In genomic region chr2:219726916-219727315, GRCh38 we compare ENCODE assay signal across 13 cellular contexts.
DNase-seq lines count a peak whose midpoint lies in the region; TF ChIP-seq lines count a peak whose summit lies in the region.
"Had no signal": no experiment of that assay in that cellular context is flagged by ENCODE, and none has a peak within 500 bp of the region (broad histone marks: within the 10 kb centered on the region; RNA-seq: fewer than 3 reads in every experiment).

No MANE protein-coding gene starts in this region.

- H3K9me3 Mint-ChIP-seq in neural progenitor cell (peaks cover 2% of the 10 kb centered on the region), mesothelial cell of epicardium (no peaks in the 10 kb centered on the region)

- H3K9ac ChIP-seq in OCI-LY3 (ENCODE audit: low read length) (no peak overlapping the region), neural progenitor cell (no peak overlapping the region)

- TF ChIP-seq CTCF in OCI-LY3 (IDR thresholded peaks at IDR 0.05; ENCODE audit: low read depth, low read length), result 0 out of 2 replicates have a peak, but pooled peaks have one; percentile 13
- TF ChIP-seq CTCF in epithelial cell of proximal tubule (conservative IDR thresholded peaks at IDR 0.05; ENCODE audit: low read depth, low read length), result peak; percentile 5
- TF ChIP-seq CTCF in neural progenitor cell (IDR thresholded peaks at IDR 0.05), result peak; percentile 51
- no peak for TF ChIP-seq CTCF in mesothelial cell of epicardium (IDR thresholded peaks at IDR 0.05; ENCODE audit: unreplicated experiment)

- H3K4me2 ChIP-seq in OCI-LY3 (ENCODE audit: low read length) (no peak overlapping the region), neural progenitor cell (no peak overlapping the region)

- H3K4me3 ChIP-seq in OCI-LY3 (ENCODE audit: low read length) (no peak overlapping the region), epithelial cell of proximal tubule (ENCODE audit: low read depth, low read length) (no peak overlapping the region), neural progenitor cell (no peak overlapping the region)
- H3K4me3 ChIP-seq: thoracic aorta had no signal

- no peaks in the 10 kb centered on the region for H3K27me3 ChIP-seq in OCI-LY3 (ENCODE audit: low read depth, low read length)
- H3K27me3 ChIP-seq in neural progenitor cell, result no peaks in the 10 kb centered on the region

- DNase-seq in DMS53 (lab: John Stamatoyannopoulos, UW) (peak; percentile 4), DMS53 treated with DMSO at 0.1 percent for 48 hours (lab: John Stamatoyannopoulos, UW; ENCODE audit: unreplicated experiment) (no peak), epithelial cell of proximal tubule (ENCODE audit: low read depth) (no peak), neural progenitor cell (ENCODE audit: low spot score) (peak; percentile 42), mesothelial cell of epicardium (ENCODE audit: low spot score in 2 of 2, unreplicated experiment in 2 of 2) (no peak), substantia nigra (lab: John Stamatoyannopoulos, UW) (no peak)
- no peak for DNase-seq in activated naive CD4-positive, alpha-beta T cell treated with anti-CD3 and anti-CD28 coated beads, Interleukin-2, amount 50 U/mL, for 16 hours
- DNase-seq: 8988T, NCI-H524 treated with DMSO at 0.1 percent for 48 hours had no signal

- H4K20me1 ChIP-seq in OCI-LY3 (ENCODE audit: insufficient read depth, low read length) (no peaks in the 10 kb centered on the region), neural progenitor cell (ENCODE audit: low read depth) (no peaks in the 10 kb centered on the region)

- H3K4me1 ChIP-seq in OCI-LY3 (ENCODE audit: low read length) (no peaks in the 10 kb centered on the region), neural progenitor cell (peaks cover 5% of the 10 kb centered on the region)

- H3K27me3 Mint-ChIP-seq in neural progenitor cell (ENCODE audit: insufficient read depth, low read depth) (peaks cover 2% of the 10 kb centered on the region), mesothelial cell of epicardium (ENCODE audit: low read depth) (peaks cover 4% of the 10 kb centered on the region)

- H3K36me3 Mint-ChIP-seq in neural progenitor cell, result no peaks in the 10 kb centered on the region
- H3K36me3 Mint-ChIP-seq in mesothelial cell of epicardium, result no peaks in the 10 kb centered on the region
- H3K36me3 Mint-ChIP-seq: activated naive CD8-positive, alpha-beta T cell had no signal

- H3K4me1 Mint-ChIP-seq in neural progenitor cell, result peaks cover 8% of the 10 kb centered on the region
- peaks cover 25% of the 10 kb centered on the region for H3K4me1 Mint-ChIP-seq in mesothelial cell of epicardium

- H2AFZ ChIP-seq in OCI-LY3 (ENCODE audit: low read depth, low read length) (no peak overlapping the region), neural progenitor cell (replicated peaks) (no peak overlapping the region)

- H3K79me2 ChIP-seq in OCI-LY3 (ENCODE audit: low read length), result no peaks in the 10 kb centered on the region
- H3K79me2 ChIP-seq in neural progenitor cell (ENCODE audit: low read depth), result no peaks in the 10 kb centered on the region

- H3K27ac ChIP-seq in OCI-LY3 (ENCODE audit: low read length) (no peak overlapping the region), neural progenitor cell (no peak overlapping the region), substantia nigra (ENCODE audit: low read depth, low read length, poor library complexity, severe bottlenecking) (no peak overlapping the region)
- H3K27ac ChIP-seq: SK-N-MC, thoracic aorta had no signal

- H3K9me3 ChIP-seq in OCI-LY3 (ENCODE audit: insufficient read depth, low read length), result no peaks in the 10 kb centered on the region
- H3K9me3 ChIP-seq in neural progenitor cell (ENCODE audit: low read depth), result no peaks in the 10 kb centered on the region
- H3K9me3 ChIP-seq: thoracic aorta had no signal

- no peak overlapping the region for H3K27ac Mint-ChIP-seq in neural progenitor cell
- no peak overlapping the region for H3K27ac Mint-ChIP-seq in mesothelial cell of epicardium
- H3K27ac Mint-ChIP-seq: activated naive CD8-positive, alpha-beta T cell had no signal

- H3F3A ChIP-seq in neural progenitor cell (ENCODE audit: low read depth), result no peaks in the 10 kb centered on the region

- H3K36me3 ChIP-seq in OCI-LY3 (replicated peaks; ENCODE audit: low read depth, low read length) (no peaks in the 10 kb centered on the region), neural progenitor cell (no peaks in the 10 kb centered on the region)
- H3K36me3 ChIP-seq: thoracic aorta had no signal

- H3K4me3 Mint-ChIP-seq in neural progenitor cell (no peak overlapping the region), mesothelial cell of epicardium (no peak overlapping the region)
- H3K4me3 Mint-ChIP-seq: activated naive CD8-positive, alpha-beta T cell had no signal

Comparison
In these comparisons a context has a peak if more than half of its experiments do, and no peak if none do; other contexts are left out.
1. DNase-seq: peak in DMS53 (single experiment) and neural progenitor cell (single experiment); none in DMS53 treated with DMSO at 0.1 percent for 48 hours (single experiment), epithelial cell of proximal tubule (single experiment), mesothelial cell of epicardium (0 of 2), substantia nigra (0 of 49) and activated naive CD4-positive, alpha-beta T cell treated with anti-CD3 and anti-CD28 coated beads, Interleukin-2, amount 50 U/mL, for 16 hours (single experiment).